In the genomic region with DNA sequence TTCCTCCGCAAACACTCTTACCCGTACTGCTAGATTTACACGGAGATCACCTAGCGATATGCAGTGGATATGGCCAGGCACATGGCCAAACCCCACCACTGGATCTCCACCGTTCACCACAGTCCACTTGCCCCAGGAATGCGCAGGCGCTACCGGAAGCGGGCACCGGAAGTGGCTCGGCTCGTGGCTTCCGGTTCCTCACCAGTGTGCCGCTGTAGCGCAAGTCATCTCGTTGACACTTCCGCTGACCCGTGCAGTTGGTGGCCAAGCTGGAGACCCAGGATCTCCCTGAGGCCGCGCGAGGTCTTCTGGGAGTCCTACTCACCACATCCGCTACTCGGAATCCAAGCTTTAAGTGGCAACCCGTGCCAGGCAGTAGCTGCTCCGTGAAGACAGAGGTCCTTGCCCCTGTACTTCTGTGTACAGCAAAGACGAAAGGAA, we compare ENCODE assay signal across 8 cellular contexts. TPM values are rescaled to one million over a fixed set of nuclear protein-coding genes. Genes with fewer than 3 reads are reported as not detected.
DNase-seq lines count a peak whose midpoint lies in the region; ATAC-seq, FAIRE-seq and TF ChIP-seq lines count a peak whose summit lies in the region.

No MANE protein-coding gene starts in this region.

- no peaks in the 10 kb centered on the region for H3F3A ChIP-seq in PC-3 (ENCODE audit: low read length, unreplicated experiment)

- H3K27ac ChIP-seq in duodenal mucosa (ENCODE audit: low read depth, low read length), result no peak overlapping the region
- H3K27ac ChIP-seq in PC-3 (ENCODE audit: low read length), result no peak overlapping the region

- CTCF ChIA-PET in PC-3 (lab: Charles Lee), result no interaction called here

- H3K79me2 ChIP-seq in PC-3 (ENCODE audit: low read length), result no peaks in the 10 kb centered on the region

- FAIRE-seq in D721Med (lab: Jason Lieb, UNC), result no peak

- H3K9me3 ChIP-seq in duodenal mucosa (ENCODE audit: control insufficient read depth in 1 of 2, low read length in 2 of 2) (no peaks in the 10 kb centered on the region), PC-3 (ENCODE audit: low read length) (no peaks in the 10 kb centered on the region)

- H3K9me2 ChIP-seq in PC-3 (replicated peaks; ENCODE audit: low read length), result no peaks in the 10 kb centered on the region

- peak; percentile 84 for ATAC-seq in sciatic nerve
- ATAC-seq in HG02885 (IDR thresholded peaks at IDR 0.05; ENCODE audit: poor library complexity, unreplicated experiment), result no peak
- ATAC-seq in PC-3, result no peak

- H3K27me3 ChIP-seq in duodenal mucosa (ENCODE audit: control insufficient read depth in 1 of 2, insufficient read depth in 2 of 2, low read length in 2 of 2), result no peaks in the 10 kb centered on the region
- no peaks in the 10 kb centered on the region for H3K27me3 ChIP-seq in PC-3 (ENCODE audit: low read length)

- DNase-seq in ELF-1 (ENCODE audit: low read depth, low spot score) (peak; percentile 81), sciatic nerve (ENCODE audit: low spot score) (peak; percentile 66), D721Med (ENCODE audit: insufficient read length, low spot score) (no peak), DMS153 (lab: John Stamatoyannopoulos, UW) (no peak), PC-3 (no peak)
- peak; percentile 70 for DNase-seq in activated CD4-positive, CD25-positive, alpha-beta regulatory T cell treated with anti-CD3 and anti-CD28 coated beads, Interleukin-2, amount 50 U/mL, for 72 hours

- H3K4me1 ChIP-seq in duodenal mucosa (ENCODE audit: control insufficient read depth in 1 of 2, insufficient read depth in 2 of 2, low read length in 2 of 2) (no peaks in the 10 kb centered on the region), PC-3 (ENCODE audit: insufficient read depth, low read length) (no peaks in the 10 kb centered on the region)

- intact Hi-C loops in sciatic nerve (cut with DNase I), result no loop called here
- intact Hi-C loops in PC-3 (cut with micrococcal nuclease), result no loop called here

- POLR2A ChIA-PET in PC-3 (lab: Charles Lee; ENCODE audit: unreplicated experiment), result no interaction called here

- H3K36me3 ChIP-seq in duodenal mucosa (ENCODE audit: control insufficient read depth in 1 of 2, insufficient read depth in 2 of 2, low read length in 2 of 2) (peaks cover 10 to 16% of the 10 kb centered on the region in 2 donors), PC-3 (ENCODE audit: low read depth, low read length) (no peaks in the 10 kb centered on the region)

- H3K4me3 ChIP-seq in duodenal mucosa (ENCODE audit: low read depth in 1 of 2, low read length in 2 of 2), result peak overlapping the region; percentile 3 to 19
- no peak overlapping the region for H3K4me3 ChIP-seq in PC-3 (ENCODE audit: low read length)

- no peak overlapping the region for H3K9ac ChIP-seq in duodenal mucosa (ENCODE audit: low read depth in 1 of 2, low read length in 2 of 2)
- H3K9ac ChIP-seq in PC-3 (ENCODE audit: low read length), result no peak overlapping the region

- BruUV-seq in PC-3 (replicated peaks; lab: Mats Ljungman, UMichigan), result no TSS peak

- TF ChIP-seq CTCF in D721Med (IDR thresholded peaks at IDR 0.05; ENCODE audit: insufficient read depth, missing control alignments) (no peak), PC-3 (conservative IDR thresholded peaks at IDR 0.05; ENCODE audit: low read depth, low read length) (no peak)

- no peak overlapping the region for H2AFZ ChIP-seq in PC-3 (ENCODE audit: low read length)

- H4K20me1 ChIP-seq in PC-3 (ENCODE audit: low read length), result no peaks in the 10 kb centered on the region

- H3K4me2 ChIP-seq in PC-3 (ENCODE audit: low read length), result no peak overlapping the region

RNA-seq across cellular contexts. Expression of gene ZNF597, which starts 11.5 kb away (rescaled TPM):
- total RNA-seq in sciatic nerve, result 3.2 TPM
- not detected in 2 replicates for total RNA-seq in PC-3 (2014; rRNA removed)

RNA-seq across cellular contexts. Expression of gene NAA60, which starts 11.7 kb away (rescaled TPM):
- total RNA-seq in sciatic nerve (41.3 TPM), PC-3 (2014; rRNA removed) (7.6 and 9.3 TPM in 2 replicates)

RNA-seq across cellular contexts. Expression of gene ZNF174, which starts 30.8 kb away (rescaled TPM):
- 10.8 TPM for total RNA-seq in sciatic nerve
- total RNA-seq in PC-3 (2014; rRNA removed), result 9.5 and 11.3 TPM in 2 replicates

RNA-seq across cellular contexts. Expression of gene ZSCAN32, which starts 31.0 kb away (rescaled TPM):
- total RNA-seq in sciatic nerve (14.3 TPM), PC-3 (2014; rRNA removed) (5.9 and 7.5 TPM in 2 replicates)

Comparison
In these comparisons a context has a peak if more than half of its experiments do, and no peak if none do; other contexts are left out.
1. DNase-seq: peak in ELF-1 (single experiment), activated CD4-positive, CD25-positive, alpha-beta regulatory T cell treated with anti-CD3 and anti-CD28 coated beads, Interleukin-2, amount 50 U/mL, for 72 hours (single experiment) and sciatic nerve (single experiment); none in D721Med (single experiment), DMS153 (single experiment) and PC-3 (single experiment).